30 cellular contexts compared by ENCODE assay signal in genomic region chr6:90180526-90180925, GRCh38.
"Had no signal": no experiment of that assay in that cellular context is flagged by ENCODE, and none has a peak within 500 bp of the region (broad histone marks: within the 10 kb centered on the region; RNA-seq: fewer than 3 reads in every experiment).

No MANE protein-coding gene starts in this region.

- ATAC-seq: activated CD4-positive, CD25-positive, alpha-beta regulatory T cell treated with anti-CD3 and anti-CD28 coated beads, Interleukin-2, amount 50 U/mL, for 24 hours; activated CD8-positive, alpha-beta memory T cell treated with anti-CD3 and anti-CD28 coated beads, Interleukin-2, amount 10 ng/mL, durations not matched to agents 7 days and 5 days; WTC11 had no signal

- H3K4me1 ChIP-seq: Peyer's patch had no signal

- H3K27ac ChIP-seq: brain microvascular endothelial cell, Peyer's patch, SJSA1 had no signal

- H3K4me3 Mint-ChIP-seq: activated CD4-positive, alpha-beta memory T cell treated with anti-CD3 and anti-CD28 coated beads, Interleukin-2, amount 10 ng/mL, durations not matched to agents 7 days and 5 days; activated CD8-positive, alpha-beta memory T cell treated with anti-CD3 and anti-CD28 coated beads, Interleukin-2, amount 10 ng/mL, durations not matched to agents 7 days and 5 days; T-helper 1 cell treated with Interleukin-12 subunit alpha and Interleukin-12 subunit beta and Interleukin-4 antibody, amounts not matched to agents 30 μg/mL and 1 μg/mL, for 36 hours; T-helper 2 cell treated with Interferon-gamma antibody and Interleukin-4, amounts not matched to agents 5 μg/mL and 100 μg/mL, for 36 hours; WTC11 had no signal

- H3K27me3 Mint-ChIP-seq: activated CD8-positive, alpha-beta memory T cell treated with anti-CD3 and anti-CD28 coated beads, Interleukin-2, amount 10 ng/mL, durations not matched to agents 7 days and 5 days had no signal

- H3K9me3 Mint-ChIP-seq: activated CD4-positive, alpha-beta memory T cell treated with anti-CD3 and anti-CD28 coated beads, Interleukin-2, amount 10 ng/mL, durations not matched to agents 7 days and 5 days had no signal

- H3K36me3 ChIP-seq: brain microvascular endothelial cell, Peyer's patch, SJSA1 had no signal

- H3K4me2 ChIP-seq: SK-N-SH had no signal

- H3K27ac Mint-ChIP-seq: activated CD4-positive, alpha-beta memory T cell treated with anti-CD3 and anti-CD28 coated beads, Interleukin-2, amount 10 ng/mL, durations not matched to agents 7 days and 5 days; activated CD8-positive, alpha-beta memory T cell treated with anti-CD3 and anti-CD28 coated beads, Interleukin-2, amount 10 ng/mL, durations not matched to agents 7 days and 5 days; T-helper 1 cell treated with Interleukin-12 subunit alpha and Interleukin-12 subunit beta and Interleukin-4 antibody, amounts not matched to agents 30 μg/mL and 1 μg/mL, for 36 hours; T-helper 2 cell treated with Interferon-gamma antibody and Interleukin-4, amounts not matched to agents 5 μg/mL and 100 μg/mL, for 36 hours; WTC11 had no signal

- H3K27me3 ChIP-seq: brain microvascular endothelial cell, Peyer's patch, SJSA1 had no signal

- H3K9me3 ChIP-seq: Peyer's patch, SJSA1, SK-N-SH had no signal

- DNase-seq: activated CD4-positive, alpha-beta memory T cell treated with anti-CD3 and anti-CD28 coated beads, Interleukin-2, amount 10 ng/mL, durations not matched to agents 7 days and 5 days; activated CD4-positive, alpha-beta T cell treated with anti-CD3 and anti-CD28 coated beads for 4 hours; activated CD8-positive, alpha-beta memory T cell treated with anti-CD3 and anti-CD28 coated beads for 24 hours; activated CD8-positive, alpha-beta memory T cell treated with anti-CD3 and anti-CD28 coated beads, Interleukin-2, amount 10 ng/mL, durations not matched to agents 7 days and 5 days; activated CD8-positive, alpha-beta memory T cell treated with anti-CD3 and anti-CD28 coated beads, Interleukin-2, amount 50 U/mL, for 48 hours; activated effector memory CD4-positive, alpha-beta T cell treated with Interleukin-2 at 50 U/mL for 16 hours; activated naive CD4-positive, alpha-beta T cell treated with anti-CD3 and anti-CD28 coated beads, Interleukin-2, amount 50 U/mL, for 16 hours; activated T-cell treated with anti-CD3 and anti-CD28 coated beads, Interleukin-2, amount 50 U/mL, for 48 hours; amniotic stem cell; aorta; brain microvascular endothelial cell; central memory CD4-positive, alpha-beta T cell; Karpas-422; KBM-7; NCI-H1105; NCI-H1417 treated with DMSO at 0.1 percent for 48 hours; NCI-H1694; NCI-H1930; NCI-H2081 treated with DMSO at 0.1 percent for 48 hours; NCI-H345; NCI-H524 treated with DMSO at 0.1 percent for 48 hours; Peyer's patch; RPMI8226; SHP77 treated with DMSO at 0.1 percent for 48 hours; SK-N-SH had no signal

- H3K36me3 Mint-ChIP-seq: WTC11 had no signal

- H3K9ac ChIP-seq: SK-N-SH had no signal

- H3K4me3 ChIP-seq: Peyer's patch, SJSA1 had no signal
